25 cellular contexts compared by ENCODE assay signal in the genomic region with DNA sequence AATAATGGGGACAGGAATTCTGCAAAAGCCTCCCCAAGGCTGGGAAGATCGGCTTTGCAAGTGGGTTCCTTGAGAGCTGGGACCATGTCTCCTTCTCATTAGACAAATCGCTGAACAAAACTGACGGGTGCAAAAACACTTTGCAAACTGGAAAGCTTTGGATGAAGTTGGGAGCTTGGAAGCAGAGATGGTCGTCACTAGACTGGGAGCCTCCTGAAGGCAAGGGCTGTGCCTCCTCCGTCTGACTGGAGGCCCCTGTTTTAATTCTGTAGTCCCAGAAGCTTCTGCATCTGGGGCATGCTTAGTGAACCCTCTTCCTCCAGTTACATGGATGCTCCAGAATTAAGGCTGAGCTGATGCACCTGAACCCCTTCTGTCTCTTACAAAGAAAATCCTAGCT.
"Had no signal": no experiment of that assay in that cellular context is flagged by ENCODE, and none has a peak within 500 bp of the region (broad histone marks: within the 10 kb centered on the region; RNA-seq: fewer than 3 reads in every experiment).

No MANE protein-coding gene starts in this region.

- H2AFZ ChIP-seq: hepatocyte, neural progenitor cell had no signal

- H3K27ac ChIP-seq: dorsolateral prefrontal cortex, esophagus muscularis mucosa, foreskin keratinocyte, gastroesophageal sphincter, heart left ventricle, hepatocyte, lower lobe of right lung, neural progenitor cell, prostate gland, right atrium auricular region, sigmoid colon, thoracic aorta, tibial nerve, upper lobe of left lung had no signal

- FAIRE-seq: colon, endothelial cell of umbilical vein, islet of Langerhans, urothelium cell line had no signal

- H3K4me1 ChIP-seq: gastroesophageal sphincter, heart left ventricle, lower lobe of right lung, upper lobe of left lung had no signal

- DNase-seq: effector CD8-positive, alpha-beta T cell; foreskin keratinocyte; heart left ventricle; left ventricle myocardium superior; lower lobe of right lung; nucleus accumbens; sigmoid colon; stimulated activated CD4-positive, alpha-beta T cell treated with anti-CD3 and anti-CD28 coated beads, Interleukin-4, amount 100 ng/mL, for 24 hours; stimulated activated naive CD8-positive, alpha-beta T cell treated with anti-CD3 and anti-CD28 coated beads, Interleukin-15, Interleukin-2, amounts not matched to agents 100 U/mL and 50 U/mL, for 24 hours; substantia nigra had no signal

- H3K9me3 ChIP-seq: esophagus muscularis mucosa, gastroesophageal sphincter, heart left ventricle, lower lobe of right lung, prostate gland, right atrium auricular region, sigmoid colon, thoracic aorta, tibial nerve, upper lobe of left lung had no signal

- H3K27me3 ChIP-seq: hepatocyte, neural progenitor cell, upper lobe of left lung had no signal

- H3K4me3 ChIP-seq: dorsolateral prefrontal cortex, esophagus muscularis mucosa, gastroesophageal sphincter, heart left ventricle, hepatocyte, lower lobe of right lung, neural progenitor cell, prostate gland, right atrium auricular region, sigmoid colon, thoracic aorta, tibial nerve, upper lobe of left lung had no signal

- H3K9ac ChIP-seq: neural progenitor cell had no signal

- H3K36me3 ChIP-seq: esophagus muscularis mucosa, gastroesophageal sphincter, heart left ventricle, lower lobe of right lung, neural progenitor cell, prostate gland, right atrium auricular region, sigmoid colon, thoracic aorta, tibial nerve, upper lobe of left lung had no signal

- H3K4me2 ChIP-seq: hepatocyte, neural progenitor cell had no signal

- H3K79me2 ChIP-seq: hepatocyte had no signal

- ATAC-seq: foreskin keratinocyte; gastroesophageal sphincter; heart left ventricle; left ventricle myocardium superior; stimulated activated memory B cell treated with anti-CD40 and anti-IgM and Interleukin-4, amounts not matched to agents 10 μg/mL and 1 μg/mL and 100 μg/mL, for 72 hours; stimulated activated naive CD8-positive, alpha-beta T cell treated with anti-CD3 and anti-CD28 coated beads, Interleukin-15, Interleukin-2, amounts not matched to agents 100 U/mL and 50 U/mL, for 24 hours had no signal
